ENCODE assay signal across 11 cellular contexts in genomic region chr4:140256335-140256734, GRCh38.
DNase-seq lines count a peak whose midpoint lies in the region; ATAC-seq, FAIRE-seq and TF ChIP-seq lines count a peak whose summit lies in the region.
"Had no signal": no experiment of that assay in that cellular context is flagged by ENCODE, and none has a peak within 500 bp of the region (broad histone marks: within the 10 kb centered on the region; RNA-seq: fewer than 3 reads in every experiment).

No MANE protein-coding gene starts in this region.

- H3K4me1 ChIP-seq in GM23248 (ENCODE audit: insufficient read depth), result peaks cover 50% of the 10 kb centered on the region
- H3K4me1 ChIP-seq in endothelial cell of umbilical vein (ENCODE audit: control insufficient read depth, extremely low read depth, insufficient read depth, low read length), result peaks cover 68% of the 10 kb centered on the region
- H3K4me1 ChIP-seq in psoas muscle, result peaks cover 18% of the 10 kb centered on the region

- CTCF ChIA-PET in endothelial cell of umbilical vein (lab: Charles Lee), result interaction anchor here (1.8 to 2.0 kb wide), 2 partner anchors 37 to 71 kb away, joined by 5 to 26 read pairs; no protein-coding TSS in a partner anchor

- WGBS in GM23248 (ENCODE audit: low coverage in 1 of 2, low lambda C conversion rate in 2 of 2, missing lambda C conversion rate in 2 of 2), 2 experiments, result 2 to 3% methylated on average over 2 of the region's 2 CpGs
- WGBS in psoas muscle, 3 donors, result 36 to 66% (median 49%) methylated on average over 2 of the region's 2 CpGs

- dilution Hi-C loops in endothelial cell of umbilical vein (cut with MboI; ENCODE audit: extremely low pct_ligation_motif_present, low sequenced_read_pairs), result no loop called here

- H3K79me2 ChIP-seq in GM23248 (ENCODE audit: insufficient read depth) (no peaks in the 10 kb centered on the region), endothelial cell of umbilical vein (ENCODE audit: control insufficient read depth, insufficient read depth, low read length) (no peaks in the 10 kb centered on the region)

- DNase-seq in GM23248 (peak; percentile 86), M059J (ENCODE audit: low read depth) (peak; percentile 84), endothelial cell of umbilical vein (ENCODE audit: low read depth, low spot score) (peak; percentile 73), psoas muscle (no peak), T1000 (lab: John Stamatoyannopoulos, UW) (no peak)
- DNase-seq in activated CD8-positive, alpha-beta memory T cell treated with anti-CD3 and anti-CD28 coated beads for 24 hours, result no peak
- DNase-seq: DMS79, left ventricle myocardium superior, pancreas had no signal

- H3K36me3 ChIP-seq in GM23248 (ENCODE audit: low read depth) (no peaks in the 10 kb centered on the region), endothelial cell of umbilical vein (ENCODE audit: control insufficient read depth in 2 of 2, extremely low read depth in 1 of 2, insufficient read depth in 2 of 2, low read length in 2 of 2) (no peaks in the 10 kb centered on the region), psoas muscle (ENCODE audit: insufficient read depth in 1 of 2, low read depth in 1 of 2) (no peaks in the 10 kb centered on the region)
- H3K36me3 ChIP-seq: pancreas had no signal

- peak overlapping the region; percentile 58 for H3K27ac ChIP-seq in GM23248
- H3K27ac ChIP-seq in endothelial cell of umbilical vein (ENCODE audit: insufficient read depth, low read depth, low read length), result peak overlapping the region; percentile 91
- peak overlapping the region; percentile 37 for H3K27ac ChIP-seq in psoas muscle
- H3K27ac ChIP-seq: pancreas had no signal

- H3K4me3 ChIP-seq in GM23248 (no peak overlapping the region), endothelial cell of umbilical vein (replicated peaks in 1 of 3; ENCODE audit: insufficient read depth in 1 of 3, low read depth in 1 of 3, low read length in 3 of 3) (no peak overlapping the region), psoas muscle (no peak overlapping the region)
- H3K4me3 ChIP-seq: pancreas had no signal

- H3K4me2 ChIP-seq in GM23248 (ENCODE audit: unreplicated experiment), result peak overlapping the region; percentile 27
- H3K4me2 ChIP-seq in endothelial cell of umbilical vein (ENCODE audit: insufficient read depth, low read length), result peak overlapping the region; percentile 37

- TF ChIP-seq POLR2A in endothelial cell of umbilical vein (IDR thresholded peaks at IDR 0.05; ENCODE audit: low read depth, low read length), result peak; percentile 38

- peaks cover 32% of the 10 kb centered on the region; the same call in 1 of the 2 replicates for H3F3A ChIP-seq in GM23248 (ENCODE audit: insufficient read depth)

- H2AFZ ChIP-seq in GM23248, result no peak overlapping the region
- H2AFZ ChIP-seq in endothelial cell of umbilical vein (ENCODE audit: low read depth, low read length), result no peak overlapping the region

- H3K9ac ChIP-seq in GM23248, result peak overlapping the region; percentile 29; the same call in 1 of the 2 replicates
- peak overlapping the region; percentile 50 for H3K9ac ChIP-seq in endothelial cell of umbilical vein (replicated peaks; ENCODE audit: extremely low read depth, insufficient read depth, low read length)

- H3K9me1 ChIP-seq in endothelial cell of umbilical vein (replicated peaks; ENCODE audit: control insufficient read depth, extremely low read depth, insufficient read depth, low read length), result no peaks in the 10 kb centered on the region

- BruUV-seq in endothelial cell of umbilical vein (replicated peaks; lab: Mats Ljungman, UMichigan), result no TSS peak

- in situ Hi-C loops in GM23248 (cut with MboI), result loop anchor here (25.0 kb wide), 1 partner anchor 519 kb away; no protein-coding TSS in a partner anchor

- ATAC-seq in psoas muscle (no peak), GM21390 (IDR thresholded peaks at IDR 0.05; ENCODE audit: unreplicated experiment) (no peak)
- ATAC-seq: left ventricle myocardium superior, pancreas had no signal

- TF ChIP-seq CTCF in endothelial cell of umbilical vein (IDR thresholded peaks at IDR 0.05; ENCODE audit: extremely low read depth in 1 of 2, insufficient read depth in 1 of 2, low read depth in 1 of 2, low read length in 2 of 2), result no peak
- TF ChIP-seq CTCF in psoas muscle (IDR thresholded peaks at IDR 0.05), result no peak

- peak; percentile 84 for FAIRE-seq in endothelial cell of umbilical vein (lab: Jason Lieb, UNC)
- FAIRE-seq: frontal cortex, pancreas had no signal

- H4K20me1 ChIP-seq in GM23248 (ENCODE audit: insufficient read depth), result no peaks in the 10 kb centered on the region
- no peaks in the 10 kb centered on the region for H4K20me1 ChIP-seq in endothelial cell of umbilical vein (replicated peaks; ENCODE audit: control insufficient read depth, extremely low read depth, insufficient read depth, low read length)

- intact Hi-C loops in endothelial cell of umbilical vein (cut with micrococcal nuclease), result loop anchor here (2.0 kb wide), 1 partner anchor 20 kb away; no protein-coding TSS in a partner anchor
- intact Hi-C loops in psoas muscle (cut with DNase I), result no loop called here

- H3K27me3 ChIP-seq in GM23248 (replicated peaks; ENCODE audit: insufficient read depth) (no peaks in the 10 kb centered on the region), endothelial cell of umbilical vein (ENCODE audit: control insufficient read depth in 2 of 2, insufficient read depth in 2 of 2, low read length in 2 of 2) (no peaks in the 10 kb centered on the region), psoas muscle (ENCODE audit: insufficient read depth in 3 of 3, low read length in 2 of 3) (no peaks in the 10 kb centered on the region)
- H3K27me3 ChIP-seq: pancreas had no signal

- H3K9me3 ChIP-seq in GM23248 (ENCODE audit: low read depth) (no peaks in the 10 kb centered on the region), endothelial cell of umbilical vein (replicated peaks; ENCODE audit: control insufficient read depth, insufficient read depth, low read length) (no peaks in the 10 kb centered on the region), psoas muscle (no peaks in the 10 kb centered on the region)
- H3K9me3 ChIP-seq: pancreas had no signal

- POLR2A ChIA-PET in endothelial cell of umbilical vein (lab: Charles Lee), result no interaction called here

- no peaks in the 10 kb centered on the region for H3K9me2 ChIP-seq in GM23248 (ENCODE audit: insufficient read depth)

TF ChIP-seq in endothelial cell of umbilical vein, 7 proteins besides CTCF, POLR2A, EP300 and RAD21:
- peak; percentile 95 for TF ChIP-seq FOS (IDR thresholded peaks at IDR 0.05; ENCODE audit: borderline replicate concordance, insufficient read depth, low read length)
- peak; percentile 78 for TF ChIP-seq GATA2 (IDR thresholded peaks at IDR 0.05; ENCODE audit: insufficient read depth, insufficient read length, low read depth, low read length)
- TF ChIP-seq MAX (IDR thresholded peaks at IDR 0.05; ENCODE audit: insufficient read depth, insufficient read length), result no peak
- no peak for TF ChIP-seq MYC (IDR thresholded peaks at IDR 0.05; ENCODE audit: low read depth, low read length)
- peak; percentile 76 for TF ChIP-seq JUN (IDR thresholded peaks at IDR 0.05; ENCODE audit: borderline replicate concordance, insufficient read depth, insufficient read length, low read depth)
- peak; percentile 86 for TF ChIP-seq POLR2AphosphoS5 (IDR thresholded peaks at IDR 0.05; ENCODE audit: insufficient read depth, low read depth, low read length)

Comparison
In these comparisons a context has a peak if more than half of its experiments do, and no peak if none do; other contexts are left out.
1. DNase-seq: peak in GM23248 (single experiment), M059J (single experiment) and endothelial cell of umbilical vein (single experiment); none in psoas muscle (0 of 2), activated CD8-positive, alpha-beta memory T cell treated with anti-CD3 and anti-CD28 coated beads for 24 hours (single experiment) and T1000 (single experiment).
2. H3K27ac ChIP-seq: peak in every context shown above with its lines; median percentile 91 in endothelial cell of umbilical vein; 58 in GM23248; 37 in psoas muscle.